ENCODE assay signal across 17 cellular contexts in genomic region chr1:45260244-45260643, GRCh38. TPM values are rescaled to one million over a fixed set of nuclear protein-coding genes. Genes with fewer than 3 reads are reported as not detected.
DNase-seq lines count a peak whose midpoint lies in the region; ATAC-seq and TF ChIP-seq lines count a peak whose summit lies in the region.
"Had no signal": no experiment of that assay in that cellular context is flagged by ENCODE, and none has a peak within 500 bp of the region (broad histone marks: within the 10 kb centered on the region; RNA-seq: fewer than 3 reads in every experiment).

No MANE protein-coding gene starts in this region.

- H3K27me3 Mint-ChIP-seq in osteocyte (ENCODE audit: unreplicated experiment) (peaks cover 3% of the 10 kb centered on the region), endothelial cell (ENCODE audit: unreplicated experiment) (peaks cover 2% of the 10 kb centered on the region)

- TF ChIP-seq CTCF in osteocyte (IDR thresholded peaks at IDR 0.05) (no peak), endothelial cell (IDR thresholded peaks at IDR 0.05; ENCODE audit: unreplicated experiment) (no peak)

- H3K27ac Mint-ChIP-seq in osteocyte (ENCODE audit: unreplicated experiment) (peak overlapping the region; percentile 20), endothelial cell (ENCODE audit: unreplicated experiment) (no peak overlapping the region)
- H3K27ac Mint-ChIP-seq: CD14-positive monocyte; CD4-positive, alpha-beta memory T cell had no signal

- H3K4me1 Mint-ChIP-seq in osteocyte (ENCODE audit: unreplicated experiment) = peaks cover 13% of the 10 kb centered on the region
- no peaks in the 10 kb centered on the region for H3K4me1 Mint-ChIP-seq in endothelial cell (ENCODE audit: unreplicated experiment)
- H3K4me1 Mint-ChIP-seq: CD14-positive monocyte; CD4-positive, alpha-beta memory T cell had no signal

- no peak for ATAC-seq in HG03439 (IDR thresholded peaks at IDR 0.05; ENCODE audit: unreplicated experiment)
- ATAC-seq: GM12878, HCT116 had no signal

- H3K36me3 Mint-ChIP-seq in osteocyte (ENCODE audit: unreplicated experiment) (no peaks in the 10 kb centered on the region), endothelial cell (ENCODE audit: low read depth, unreplicated experiment) (peaks cover 24% of the 10 kb centered on the region)

- POLR2A ChIA-PET in HEK293T (lab: Yijun Ruan, JAX) = no interaction called here

- CTCF ChIA-PET in HEK293T (lab: Yijun Ruan, JAX) = no interaction called here

- DNase-seq in EH (ENCODE audit: low read depth) (peak; percentile 35), dermis blood vessel endothelial cell (peak; percentile 60), iris pigment epithelial cell (ENCODE audit: low read depth) (peak; percentile 44), osteocyte (ENCODE audit: extremely low spot score, unreplicated experiment) (no peak), endothelial cell (ENCODE audit: low spot score) (no peak), NCI-H2081 (lab: John Stamatoyannopoulos, UW) (no peak), HEK293T (ENCODE audit: extremely low spot score) (no peak)
- DNase-seq: Calu3; CD4-positive, alpha-beta memory T cell; DMS79 treated with DMSO at 0.1 percent for 48 hours; EL; GOT3; H7 had no signal

- H3K4me3 Mint-ChIP-seq in osteocyte (ENCODE audit: unreplicated experiment) (no peak overlapping the region), endothelial cell (ENCODE audit: unreplicated experiment) (no peak overlapping the region)
- H3K4me3 Mint-ChIP-seq: CD14-positive monocyte; CD4-positive, alpha-beta memory T cell had no signal

- peaks cover 21% of the 10 kb centered on the region for H3K9me3 Mint-ChIP-seq in osteocyte (ENCODE audit: unreplicated experiment)
- peaks cover 35% of the 10 kb centered on the region for H3K9me3 Mint-ChIP-seq in endothelial cell (ENCODE audit: unreplicated experiment)

TF ChIP-seq in HEK293T, 16 proteins besides CTCF, POLR2A, EP300 and RAD21:
- TF ChIP-seq ARNT (IDR thresholded peaks at IDR 0.05) (no peak), LEF1 (IDR thresholded peaks at IDR 0.05; ENCODE audit: borderline replicate concordance) (no peak), BHLHE40 (IDR thresholded peaks at IDR 0.05; ENCODE audit: borderline replicate concordance) (no peak), FOXM1 (IDR thresholded peaks at IDR 0.05; ENCODE audit: borderline replicate concordance) (no peak), L3MBTL2 (conservative IDR thresholded peaks at IDR 0.05) (no peak), ZNF384 (IDR thresholded peaks at IDR 0.05) (no peak), NFRKB (IDR thresholded peaks at IDR 0.05) (no peak), HDGF (IDR thresholded peaks at IDR 0.05; ENCODE audit: borderline replicate concordance) (no peak), FOXA1 (IDR thresholded peaks at IDR 0.05) (no peak), SUZ12 (IDR thresholded peaks at IDR 0.05) (no peak)
- TF ChIP-seq, protein P1, sequence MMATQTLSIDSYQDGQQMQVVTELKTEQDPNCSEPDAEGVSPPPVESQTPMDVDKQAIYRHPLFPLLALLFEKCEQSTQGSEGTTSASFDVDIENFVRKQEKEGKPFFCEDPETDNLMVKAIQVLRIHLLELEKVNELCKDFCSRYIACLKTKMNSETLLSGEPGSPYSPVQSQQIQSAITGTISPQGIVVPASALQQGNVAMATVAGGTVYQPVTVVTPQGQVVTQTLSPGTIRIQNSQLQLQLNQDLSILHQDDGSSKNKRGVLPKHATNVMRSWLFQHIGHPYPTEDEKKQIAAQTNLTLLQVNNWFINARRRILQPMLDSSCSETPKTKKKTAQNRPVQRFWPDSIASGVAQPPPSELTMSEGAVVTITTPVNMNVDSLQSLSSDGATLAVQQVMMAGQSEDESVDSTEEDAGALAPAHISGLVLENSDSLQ (IDR thresholded peaks at IDR 0.05) = no peak

RNA-seq across cellular contexts. Expression of gene ZSWIM5, which starts 53.8 kb away (rescaled TPM):
- 5.8 and 6.5 TPM in 2 replicates for total RNA-seq in dermis blood vessel endothelial cell
- 0.57 and 0.73 TPM in 2 replicates for total RNA-seq in osteocyte
- 6.6 TPM for total RNA-seq in endothelial cell (ENCODE audit: unreplicated experiment)

Comparison
In these comparisons a context has a peak if more than half of its experiments do, and no peak if none do; other contexts are left out.
1. DNase-seq: peak in EH (single experiment), dermis blood vessel endothelial cell (single experiment) and iris pigment epithelial cell (single experiment); none in osteocyte (single experiment), endothelial cell (single experiment), NCI-H2081 (0 of 2) and HEK293T (single experiment).